21 cellular contexts compared by ENCODE assay signal in genomic region chr10:63534723-63535122, GRCh38.
"Had no signal": no experiment of that assay in that cellular context is flagged by ENCODE, and none has a peak within 500 bp of the region (broad histone marks: within the 10 kb centered on the region; RNA-seq: fewer than 3 reads in every experiment).

No MANE protein-coding gene starts in this region.

- H3K27ac ChIP-seq: ascending aorta, Peyer's patch, RWPE1, SJCRH30, VCaP had no signal

- H3K36me3 Mint-ChIP-seq: activated CD4-positive, alpha-beta memory T cell treated with anti-CD3 and anti-CD28 coated beads for 36 hours had no signal

- H3K36me3 ChIP-seq: ascending aorta, Peyer's patch, SJCRH30 had no signal

- H3K9me3 ChIP-seq: ascending aorta, MG63, Peyer's patch, SJCRH30, SK-N-SH had no signal

- H3K4me3 Mint-ChIP-seq: activated CD4-positive, alpha-beta memory T cell treated with anti-CD3 and anti-CD28 coated beads for 36 hours; activated T-cell treated with anti-CD3 and anti-CD28 coated beads, Interleukin-2, amount 50 U/mL, for 72 hours; brain had no signal

- H3K27me3 Mint-ChIP-seq: activated CD4-positive, alpha-beta memory T cell treated with anti-CD3 and anti-CD28 coated beads for 36 hours; brain had no signal

- H3K4me1 ChIP-seq: ascending aorta, Peyer's patch, SJCRH30 had no signal

- H3K4me3 ChIP-seq: ascending aorta, MG63, Peyer's patch, SJCRH30 had no signal

- H3K9ac ChIP-seq: SK-N-SH had no signal

- H3K27me3 ChIP-seq: ascending aorta, MG63, Peyer's patch, SJCRH30 had no signal

- DNase-seq: activated CD4-positive, alpha-beta memory T cell treated with anti-CD3 and anti-CD28 coated beads for 36 hours; activated CD4-positive, alpha-beta T cell treated with anti-CD3 and anti-CD28 coated beads for 48 hours; activated CD8-positive, alpha-beta memory T cell treated with anti-CD3 and anti-CD28 coated beads for 24 hours; activated naive CD4-positive, alpha-beta T cell treated with anti-CD3 and anti-CD28 coated beads, Interleukin-2, amount 50 U/mL, for 16 hours; activated T-cell treated with anti-CD3 and anti-CD28 coated beads, Interleukin-2, amount 50 U/mL, for 72 hours; amniotic stem cell; MG63; NCI-H146; NCI-H187 treated with DMSO at 0.1 percent for 48 hours; NCI-H2081 treated with DMSO at 0.1 percent for 48 hours; NCI-H446; NCI-H524; Peyer's patch; Right ventricle myocardium superior; SJCRH30; SK-N-SH; T-helper 1 cell had no signal

- H3K4me2 ChIP-seq: SK-N-SH had no signal

- H3K27ac Mint-ChIP-seq: activated CD4-positive, alpha-beta memory T cell treated with anti-CD3 and anti-CD28 coated beads for 36 hours had no signal

- H3K9me3 Mint-ChIP-seq: activated CD4-positive, alpha-beta memory T cell treated with anti-CD3 and anti-CD28 coated beads for 36 hours; activated T-cell treated with anti-CD3 and anti-CD28 coated beads, Interleukin-2, amount 50 U/mL, for 72 hours; brain had no signal
